Comparison of ENCODE assay signal across 24 cellular contexts in the genomic region with DNA sequence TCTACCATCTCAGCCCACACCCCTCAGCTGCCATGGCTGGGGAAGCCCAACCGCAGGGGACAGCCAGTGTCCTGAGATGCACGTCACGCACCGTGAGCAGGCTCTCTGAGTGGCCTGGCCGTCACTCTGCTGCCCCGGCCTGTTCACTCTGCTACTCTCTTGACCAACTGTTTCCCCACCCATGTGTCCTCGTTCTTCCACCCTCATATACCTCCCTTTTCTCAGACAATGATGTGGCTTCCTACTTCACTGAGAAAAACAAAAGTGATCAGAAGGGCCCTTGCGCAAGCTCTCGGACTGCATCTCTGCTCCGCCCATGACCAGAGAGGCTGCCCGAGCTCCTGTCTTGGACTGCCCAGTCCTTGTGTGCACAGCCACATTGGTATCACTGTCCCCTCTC. TPM values are rescaled to one million over a fixed set of nuclear protein-coding genes. Genes with fewer than 3 reads are reported as not detected.
DNase-seq lines count a peak whose midpoint lies in the region; ATAC-seq and TF ChIP-seq lines count a peak whose summit lies in the region.
"Had no signal": no experiment of that assay in that cellular context is flagged by ENCODE, and none has a peak within 500 bp of the region (broad histone marks: within the 10 kb centered on the region; RNA-seq: fewer than 3 reads in every experiment).

No MANE protein-coding gene starts in this region.

- no peak for DNase-seq in stimulated activated naive CD8-positive, alpha-beta T cell treated with anti-CD3 and anti-CD28 coated beads, Interleukin-15, Interleukin-2, amounts not matched to agents 100 U/mL and 50 U/mL, for 24 hours
- DNase-seq in activated CD8-positive, alpha-beta memory T cell treated with anti-CD3 and anti-CD28 coated beads, Interleukin-2, amount 10 ng/mL, durations not matched to agents 7 days and 5 days: no peak
- DNase-seq in mesenchymal stem cell: no peak
- DNase-seq in tibial artery: no peak
- DNase-seq in central memory CD4-positive, alpha-beta T cell: no peak
- DNase-seq: activated gamma-delta T cell; aorta; COR-L47; DMS79 treated with DMSO at 0.1 percent for 48 hours; effector memory CD4-positive, alpha-beta T cell; esophagus squamous epithelium; KG1; NCI-H1694; NCI-H2171 treated with DMSO at 0.1 percent for 48 hours; NCI-H69; psoas muscle; Right ventricle myocardium superior; stomach; upper lobe of left lung had no signal

- H2AFZ ChIP-seq in mesenchymal stem cell (ENCODE audit: low read depth, low read length): no peak overlapping the region

- no peak overlapping the region for H2AK5ac ChIP-seq in mesenchymal stem cell (ENCODE audit: low read length, severe bottlenecking)

- no peak overlapping the region for H2BK12ac ChIP-seq in mesenchymal stem cell (ENCODE audit: low read length in 2 of 2)

- no peak overlapping the region for H4K8ac ChIP-seq in mesenchymal stem cell (ENCODE audit: low read length)

- no peak overlapping the region for H2BK120ac ChIP-seq in mesenchymal stem cell (ENCODE audit: low read depth, low read length)

- no peaks in the 10 kb centered on the region for H3K27me3 Mint-ChIP-seq in stimulated activated naive CD8-positive, alpha-beta T cell treated with anti-CD3 and anti-CD28 coated beads, Interleukin-15, Interleukin-2, amounts not matched to agents 100 ng/mL and 50 ng/mL, for 24 hours
- no peaks in the 10 kb centered on the region for H3K27me3 Mint-ChIP-seq in activated CD8-positive, alpha-beta memory T cell treated with anti-CD3 and anti-CD28 coated beads, Interleukin-2, amount 10 ng/mL, durations not matched to agents 7 days and 5 days

- H3K9me3 Mint-ChIP-seq in stimulated activated naive CD8-positive, alpha-beta T cell treated with anti-CD3 and anti-CD28 coated beads, Interleukin-15, Interleukin-2, amounts not matched to agents 100 ng/mL and 50 ng/mL, for 24 hours: no peaks in the 10 kb centered on the region
- no peaks in the 10 kb centered on the region for H3K9me3 Mint-ChIP-seq in activated CD8-positive, alpha-beta memory T cell treated with anti-CD3 and anti-CD28 coated beads, Interleukin-2, amount 10 ng/mL, durations not matched to agents 7 days and 5 days (ENCODE audit: low read depth)
- H3K9me3 Mint-ChIP-seq: neural crest cell had no signal

- H3K18ac ChIP-seq in mesenchymal stem cell (ENCODE audit: low read depth in 1 of 2, low read length in 2 of 2): no peak overlapping the region

- H2BK15ac ChIP-seq in mesenchymal stem cell (ENCODE audit: low read depth, poor library complexity, severe bottlenecking): no peak overlapping the region

- ATAC-seq in stimulated activated naive CD8-positive, alpha-beta T cell treated with anti-CD3 and anti-CD28 coated beads, Interleukin-15, Interleukin-2, amounts not matched to agents 100 U/mL and 50 U/mL, for 24 hours: no peak
- no peak for ATAC-seq in activated CD8-positive, alpha-beta memory T cell treated with anti-CD3 and anti-CD28 coated beads, Interleukin-2, amount 10 ng/mL, durations not matched to agents 7 days and 5 days
- no peak for ATAC-seq in GM19328 (IDR thresholded peaks at IDR 0.05; ENCODE audit: unreplicated experiment)
- no peak for ATAC-seq in GM18868 (IDR thresholded peaks at IDR 0.05; ENCODE audit: unreplicated experiment)
- ATAC-seq: psoas muscle had no signal

- no peak overlapping the region for H3K4me3 Mint-ChIP-seq in stimulated activated naive CD8-positive, alpha-beta T cell treated with anti-CD3 and anti-CD28 coated beads, Interleukin-15, Interleukin-2, amounts not matched to agents 100 ng/mL and 50 ng/mL, for 24 hours
- H3K4me3 Mint-ChIP-seq in activated CD8-positive, alpha-beta memory T cell treated with anti-CD3 and anti-CD28 coated beads, Interleukin-2, amount 10 ng/mL, durations not matched to agents 7 days and 5 days: no peak overlapping the region
- H3K4me3 Mint-ChIP-seq: neural crest cell had no signal

- H3K27me3 ChIP-seq in mesenchymal stem cell (ENCODE audit: control insufficient read depth in 1 of 2, insufficient read depth in 1 of 2, low read length in 2 of 2) (no peaks in the 10 kb centered on the region), tibial artery (no peaks in the 10 kb centered on the region)
- H3K27me3 ChIP-seq: esophagus squamous epithelium, stomach, upper lobe of left lung had no signal

- H3K36me3 Mint-ChIP-seq in stimulated activated naive CD8-positive, alpha-beta T cell treated with anti-CD3 and anti-CD28 coated beads, Interleukin-15, Interleukin-2, amounts not matched to agents 100 ng/mL and 50 ng/mL, for 24 hours (ENCODE audit: low read depth): peaks cover 77% of the 10 kb centered on the region
- peaks cover 72% of the 10 kb centered on the region for H3K36me3 Mint-ChIP-seq in activated CD8-positive, alpha-beta memory T cell treated with anti-CD3 and anti-CD28 coated beads, Interleukin-2, amount 10 ng/mL, durations not matched to agents 7 days and 5 days

- no peak overlapping the region for H3K9ac ChIP-seq in mesenchymal stem cell (ENCODE audit: low read length)

- H3K4ac ChIP-seq in mesenchymal stem cell (ENCODE audit: low read depth in 1 of 2, low read length in 2 of 2): no peak overlapping the region

- peaks cover 5% of the 10 kb centered on the region for H3K4me1 ChIP-seq in mesenchymal stem cell (ENCODE audit: control insufficient read depth, insufficient read depth, low read depth, low read length)
- peaks cover 0 to 8% (median 2%) of the 10 kb centered on the region in 4 donors for H3K4me1 ChIP-seq in tibial artery
- H3K4me1 ChIP-seq: stomach had no signal

- H3K4me1 Mint-ChIP-seq in stimulated activated naive CD8-positive, alpha-beta T cell treated with anti-CD3 and anti-CD28 coated beads, Interleukin-15, Interleukin-2, amounts not matched to agents 100 ng/mL and 50 ng/mL, for 24 hours (ENCODE audit: low read depth): peaks cover 23% of the 10 kb centered on the region
- peaks cover 24% of the 10 kb centered on the region for H3K4me1 Mint-ChIP-seq in activated CD8-positive, alpha-beta memory T cell treated with anti-CD3 and anti-CD28 coated beads, Interleukin-2, amount 10 ng/mL, durations not matched to agents 7 days and 5 days

- H3K27ac Mint-ChIP-seq in stimulated activated naive CD8-positive, alpha-beta T cell treated with anti-CD3 and anti-CD28 coated beads, Interleukin-15, Interleukin-2, amounts not matched to agents 100 ng/mL and 50 ng/mL, for 24 hours: peak overlapping the region; percentile 53
- H3K27ac Mint-ChIP-seq in activated CD8-positive, alpha-beta memory T cell treated with anti-CD3 and anti-CD28 coated beads, Interleukin-2, amount 10 ng/mL, durations not matched to agents 7 days and 5 days: peak overlapping the region; percentile 42

- peak overlapping the region in 1 of 2 experiments; percentile 26 for H3K14ac ChIP-seq in mesenchymal stem cell (ENCODE audit: low read length in 2 of 2)

- no peak for TF ChIP-seq CTCF in tibial artery (IDR thresholded peaks at IDR 0.05)

- no peak overlapping the region for H3K4me2 ChIP-seq in mesenchymal stem cell (ENCODE audit: low read length, poor library complexity, severe bottlenecking)

- peaks cover 58 to 94% of the 10 kb centered on the region in 2 experiments for H3K36me3 ChIP-seq in mesenchymal stem cell (ENCODE audit: control insufficient read depth in 1 of 2, insufficient read depth in 2 of 2, low read depth in 1 of 2, low read length in 2 of 2)
- H3K36me3 ChIP-seq in tibial artery: peaks cover 74 to 93% (median 92%) of the 10 kb centered on the region in 3 donors

- peak overlapping the region; percentile 27 for H4K91ac ChIP-seq in mesenchymal stem cell (ENCODE audit: low read length)

- no peak overlapping the region for H3K4me3 ChIP-seq in mesenchymal stem cell (ENCODE audit: insufficient read depth in 1 of 2, low read depth in 1 of 2, low read length in 2 of 2)
- H3K4me3 ChIP-seq in tibial artery: no peak overlapping the region
- H3K4me3 ChIP-seq: esophagus squamous epithelium, psoas muscle, stomach, upper lobe of left lung had no signal

- no peak overlapping the region for H3K27ac ChIP-seq in mesenchymal stem cell (ENCODE audit: low read length, poor library complexity, severe bottlenecking)
- no peak overlapping the region for H3K27ac ChIP-seq in tibial artery
- H3K27ac ChIP-seq: esophagus squamous epithelium, psoas muscle, stomach, upper lobe of left lung, VCaP had no signal

- H3K9me3 ChIP-seq in mesenchymal stem cell (ENCODE audit: control insufficient read depth, low read length): no peaks in the 10 kb centered on the region
- H3K9me3 ChIP-seq in tibial artery: no peaks in the 10 kb centered on the region
- H3K9me3 ChIP-seq: esophagus squamous epithelium, psoas muscle, stomach, upper lobe of left lung had no signal

- no peak overlapping the region for H2BK5ac ChIP-seq in mesenchymal stem cell (ENCODE audit: low read depth, low read length, poor library complexity, severe bottlenecking)

- peaks cover 10% of the 10 kb centered on the region for H3K79me1 ChIP-seq in mesenchymal stem cell (replicated peaks; ENCODE audit: low read length, poor library complexity, severe bottlenecking)

- WGBS in mesenchymal stem cell: 97% methylated on average over 11 of the region's 11 CpGs

- intact Hi-C loops in tibial artery (cut with DNase I; ENCODE audit: low total_unique reads): no loop called here

- CTCF ChIA-PET in activated CD8-positive, alpha-beta memory T cell treated with anti-CD3 and anti-CD28 coated beads, Interleukin-2, amount 10 ng/mL, durations not matched to agents 7 days and 5 days (lab: Charles Lee): interaction anchor here (1.4 kb wide), 2 partner anchors 15 to 16 kb away, joined by 3 to 4 read pairs; no protein-coding TSS in a partner anchor

- no peak overlapping the region for H3K23ac ChIP-seq in mesenchymal stem cell (ENCODE audit: low read length in 2 of 2)

RNA-seq across cellular contexts. Expression of gene OTULIN, which starts 47.6 kb away (rescaled TPM):
- total RNA-seq in activated CD8-positive, alpha-beta memory T cell treated with anti-CD3 and anti-CD28 coated beads, Interleukin-2, amount 10 ng/mL, durations not matched to agents 7 days and 5 days: 100 to 1,000 TPM in 1 of 2 experiments, 10 to 100 TPM in 1; 87.8 to 123 TPM
- 6.4 TPM for polyA plus RNA-seq in mesenchymal stem cell (2013, experiment 1 of 2)
- 6.7 TPM for polyA plus RNA-seq in mesenchymal stem cell (2013, experiment 2 of 2)
